In the genomic region with DNA sequence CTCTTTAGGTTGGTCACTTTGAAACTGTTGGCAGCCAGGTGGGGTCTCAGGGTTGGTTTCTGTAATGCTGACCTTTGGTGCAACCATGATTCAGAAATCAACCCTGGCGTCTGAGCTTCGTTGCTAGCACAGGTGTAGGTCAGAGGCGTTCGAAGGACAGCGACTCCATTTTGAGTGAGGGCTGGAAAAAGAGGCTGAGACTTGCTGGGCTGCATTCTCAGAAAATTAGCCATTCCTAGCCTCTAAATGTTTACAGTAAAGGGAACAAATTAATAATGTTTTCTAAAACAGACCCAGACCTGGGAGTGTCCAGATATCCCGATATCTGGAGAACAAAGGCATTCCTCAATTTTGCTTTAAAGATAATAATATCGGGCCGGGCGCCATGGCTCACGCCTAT, we compare ENCODE assay signal across 26 cellular contexts. TPM values are rescaled to one million over a fixed set of nuclear protein-coding genes. Genes with fewer than 3 reads are reported as not detected.
DNase-seq lines count a peak whose midpoint lies in the region; ATAC-seq and TF ChIP-seq lines count a peak whose summit lies in the region.
"Had no signal": no experiment of that assay in that cellular context is flagged by ENCODE, and none has a peak within 500 bp of the region (broad histone marks: within the 10 kb centered on the region; RNA-seq: fewer than 3 reads in every experiment).

No MANE protein-coding gene starts in this region.

- H3K27me3 ChIP-seq in trophoblast cell (ENCODE audit: insufficient read depth, low read length) (no peaks in the 10 kb centered on the region), stomach (no peaks in the 10 kb centered on the region)

- DNase-seq in mesothelial cell of epicardium (ENCODE audit: low spot score in 2 of 2, unreplicated experiment in 2 of 2) = no peak
- DNase-seq in trophoblast cell = peak; percentile 85 to 93
- no peak for DNase-seq in stomach
- no peak for DNase-seq in occipital lobe (lab: John Stamatoyannopoulos, UW)
- no peak for DNase-seq in OCI-M2 (lab: John Stamatoyannopoulos, UW; ENCODE audit: unreplicated experiment)
- DNase-seq in pons (ENCODE audit: low spot score) = no peak
- DNase-seq: AML-193; CD4-positive, alpha-beta memory T cell; CD4-positive, CD25-positive, alpha-beta regulatory T cell; CD8-positive, alpha-beta memory T cell; COR-L47; DMS 273 treated with DMSO at 0.1 percent for 48 hours; DMS153; DMS53; DMS79; DND-41; EL; GDM1 had no signal

- no peak overlapping the region for H3K18ac ChIP-seq in trophoblast cell (ENCODE audit: low read length)

- H3K27ac Mint-ChIP-seq in mesothelial cell of epicardium = peak overlapping the region; percentile 85
- H3K27ac Mint-ChIP-seq: B cell; CD14-positive monocyte; CD4-positive, alpha-beta memory T cell; CD4-positive, CD25-positive, alpha-beta regulatory T cell had no signal

- peaks cover 3% of the 10 kb centered on the region for H3K9me3 Mint-ChIP-seq in mesothelial cell of epicardium
- H3K9me3 Mint-ChIP-seq: CD4-positive, CD25-positive, alpha-beta regulatory T cell; CD8-positive, alpha-beta memory T cell had no signal

- H4K91ac ChIP-seq in trophoblast cell (ENCODE audit: low read depth, low read length) = no peak overlapping the region

- no peak overlapping the region for H2BK12ac ChIP-seq in trophoblast cell (ENCODE audit: low read length)

- H3K9me3 ChIP-seq in trophoblast cell (ENCODE audit: insufficient read depth, low read depth, low read length) (peaks cover 3% of the 10 kb centered on the region), stomach (no peaks in the 10 kb centered on the region)
- H3K9me3 ChIP-seq: A549 had no signal

- TF ChIP-seq EP300 in stomach (IDR thresholded peaks at IDR 0.05) = no peak

- H2AFZ ChIP-seq in trophoblast cell (ENCODE audit: insufficient read depth, low read length, poor library complexity) = no peak overlapping the region

- no peak overlapping the region for H4K12ac ChIP-seq in trophoblast cell (ENCODE audit: low read depth, low read length)

- no peak overlapping the region for H3K9ac ChIP-seq in trophoblast cell (ENCODE audit: low read length)
- H3K9ac ChIP-seq: BLaER1 treated with 17β-estradiol and CSF1 and Interleukin-3, amounts not matched to agents 10 nM and 100 nM had no signal

- no peak overlapping the region for H3K4me3 Mint-ChIP-seq in mesothelial cell of epicardium
- H3K4me3 Mint-ChIP-seq: B cell; CD14-positive monocyte; CD4-positive, CD25-positive, alpha-beta regulatory T cell had no signal

- TF ChIP-seq POLR2A in stomach (IDR thresholded peaks at IDR 0.05) = no peak

- no CpG with 5 or more reads among the region's 10 CpGs for WGBS in trophoblast cell (ENCODE audit: extremely low coverage, insufficient coverage, insufficient read length)
- WGBS in stomach, 5 donors = 47 to 75% (median 56%) methylated on average over 10 of the region's 10 CpGs

- no peaks in the 10 kb centered on the region for H3K27me3 Mint-ChIP-seq in mesothelial cell of epicardium (ENCODE audit: low read depth)
- H3K27me3 Mint-ChIP-seq: B cell; CD4-positive, alpha-beta memory T cell had no signal

- H3K4me3 ChIP-seq in trophoblast cell (ENCODE audit: low read depth, low read length) (no peak overlapping the region), stomach (no peak overlapping the region)
- H3K4me3 ChIP-seq: A549; BLaER1 treated with 17β-estradiol and CSF1 and Interleukin-3, amounts not matched to agents 10 nM and 100 nM; GM12878 had no signal

- no peak overlapping the region for H3K23ac ChIP-seq in trophoblast cell (ENCODE audit: low read length)

- no peak overlapping the region for H3K4ac ChIP-seq in trophoblast cell (ENCODE audit: low read depth, low read length)

- H2AK5ac ChIP-seq in trophoblast cell (ENCODE audit: low read length) = no peak overlapping the region

- TF ChIP-seq CTCF in C4-2B (conservative IDR thresholded peaks at IDR 0.05) = no peak
- TF ChIP-seq CTCF in mesothelial cell of epicardium (IDR thresholded peaks at IDR 0.05; ENCODE audit: unreplicated experiment) = no peak
- no peak for TF ChIP-seq CTCF in stomach (IDR thresholded peaks at IDR 0.05)

- no peaks in the 10 kb centered on the region for H3K79me2 ChIP-seq in trophoblast cell (ENCODE audit: control insufficient read depth, insufficient read depth, low read length, poor library complexity)

- H3K4me2 ChIP-seq in trophoblast cell (ENCODE audit: low read length) = no peak overlapping the region
- H3K4me2 ChIP-seq: A549; BLaER1 treated with 17β-estradiol and CSF1 and Interleukin-3, amounts not matched to agents 10 nM and 100 nM had no signal

- H2BK5ac ChIP-seq in trophoblast cell (ENCODE audit: low read depth, low read length, poor library complexity) = no peak overlapping the region

- intact Hi-C loops in stomach (cut with DNase I; ENCODE audit: low total_unique reads) = no loop called here

- no peaks in the 10 kb centered on the region for H3K79me1 ChIP-seq in trophoblast cell (ENCODE audit: low read length)

- peaks cover 3% of the 10 kb centered on the region for H3K4me1 Mint-ChIP-seq in mesothelial cell of epicardium

- H3K4me1 ChIP-seq in trophoblast cell (ENCODE audit: control insufficient read depth in 1 of 2, insufficient read depth in 2 of 2, low read length in 2 of 2) (peaks cover 2 to 3% of the 10 kb centered on the region in 2 experiments), stomach (peaks cover 0 to 34% (median 9%) of the 10 kb centered on the region in 4 donors)

- H2BK120ac ChIP-seq in trophoblast cell (ENCODE audit: insufficient read depth, low read length, poor library complexity) = no peak overlapping the region

- peaks cover 17% of the 10 kb centered on the region for H3K36me3 Mint-ChIP-seq in mesothelial cell of epicardium
- H3K36me3 Mint-ChIP-seq: CD14-positive monocyte; CD4-positive, alpha-beta memory T cell; CD4-positive, CD25-positive, alpha-beta regulatory T cell; CD8-positive, alpha-beta memory T cell had no signal

- no peak overlapping the region for H3K14ac ChIP-seq in trophoblast cell (ENCODE audit: low read length)

- ATAC-seq in HG03280 (IDR thresholded peaks at IDR 0.05; ENCODE audit: unreplicated experiment) = no peak
- ATAC-seq: A549, GM12878 had no signal

- H3K27ac ChIP-seq in C4-2B = peak overlapping the region; percentile 3; the same call in 1 of the 2 replicates
- H3K27ac ChIP-seq in trophoblast cell (ENCODE audit: low read depth, low read length) = no peak overlapping the region
- H3K27ac ChIP-seq in stomach = peak overlapping the region in 3 of 5 donors; percentile 14 to 61 (median 59)
- H3K27ac ChIP-seq: 22Rv1; BLaER1 treated with 17β-estradiol and CSF1 and Interleukin-3, amounts not matched to agents 10 nM and 100 nM had no signal

- H3K36me3 ChIP-seq in trophoblast cell (ENCODE audit: control insufficient read depth in 1 of 2, insufficient read depth in 2 of 2, low read length in 2 of 2) = no peaks in the 10 kb centered on the region
- peaks cover 0 to 6% (median 0%) of the 10 kb centered on the region in 4 donors for H3K36me3 ChIP-seq in stomach
- H3K36me3 ChIP-seq: BLaER1 treated with 17β-estradiol and CSF1 and Interleukin-3, amounts not matched to agents 10 nM and 100 nM had no signal

- H4K8ac ChIP-seq in trophoblast cell (ENCODE audit: low read depth, low read length) = no peak overlapping the region

RNA-seq across cellular contexts. Expression of a gene that starts 29.2 kb away (rescaled TPM):
- total RNA-seq in mesothelial cell of epicardium = 22.2 to 25.9 TPM (median 23.3 TPM) in 3 replicates
- 7.4 and 7.9 TPM in 2 replicates for polyA plus RNA-seq in trophoblast cell (2013)
- 10 to 100 TPM; 13.3 to 73.5 (median 37.1) TPM for total RNA-seq in stomach
- 10 to 100 TPM in 2 of 3 donors, 1 to 10 TPM in 1; 2.4 to 62.6 (median 17.1) TPM for polyA plus RNA-seq in stomach
- 3.0 TPM for total RNA-seq in occipital lobe

RNA-seq across cellular contexts. Expression of a gene that starts 45.5 kb away (rescaled TPM):
- total RNA-seq in mesothelial cell of epicardium (10.5 to 13.5 TPM (median 10.7 TPM) in 3 replicates), stomach (10 to 100 TPM in 2 of 5 donors, 1 to 10 TPM in 3; 1.2 to 31.5 (median 9.5) TPM), occipital lobe (16.4 TPM)
- 4.7 and 5.4 TPM in 2 replicates for polyA plus RNA-seq in trophoblast cell (2013)
- 1 to 10 TPM; 2.2 to 5.8 (median 5.4) TPM for polyA plus RNA-seq in stomach

Comparison
In these comparisons a context has a peak if more than half of its experiments do, and no peak if none do; other contexts are left out.
1. DNase-seq: peak in trophoblast cell (2 of 2); none in mesothelial cell of epicardium (0 of 2), stomach (single experiment), occipital lobe (single experiment), OCI-M2 (single experiment) and pons (single experiment).